In genomic region chr5:87303324-87303723, GRCh38 we compare ENCODE assay signal across 20 cellular contexts.
"Had no signal": no experiment of that assay in that cellular context is flagged by ENCODE, and none has a peak within 500 bp of the region (broad histone marks: within the 10 kb centered on the region; RNA-seq: fewer than 3 reads in every experiment).

No MANE protein-coding gene starts in this region.

- H3K27me3 ChIP-seq: colonic mucosa, pancreas, tibial artery, upper lobe of left lung, vagina had no signal

- H3K27ac Mint-ChIP-seq: progenitor cell of endocrine pancreas; stimulated activated effector memory CD8-positive, alpha-beta T cell treated with anti-CD3 and anti-CD28 coated beads, Interleukin-12 subunit alpha, Interleukin-12 subunit beta, amount 100 ng/mL, for 72 hours; stimulated activated naive CD8-positive, alpha-beta T cell treated with anti-CD3 and anti-CD28 coated beads, Interleukin-15, Interleukin-2, amounts not matched to agents 100 ng/mL and 50 ng/mL, for 24 hours had no signal

- H3K36me3 ChIP-seq: colonic mucosa had no signal

- H3K9me3 ChIP-seq: colonic mucosa, tibial artery, upper lobe of left lung, vagina had no signal

- H3K27ac ChIP-seq: colonic mucosa, pancreas, tibial artery, upper lobe of left lung, vagina had no signal

- DNase-seq: colonic mucosa; dermis blood vessel endothelial cell; foreskin melanocyte; head of caudate nucleus; hippocampal formation; islet precursor cell; mammary epithelial cell; naive thymus-derived CD4-positive, alpha-beta T cell; pancreas; right cardiac atrium; stimulated activated CD4-positive, alpha-beta T cell treated with anti-CD3 and anti-CD28 coated beads, Interleukin-4, amount 100 ng/mL, for 1 hour; stimulated activated CD8-positive, alpha-beta memory T cell treated with anti-CD3 and anti-CD28 coated beads, Interleukin-4, amount 100 ng/mL, for 48 hours; tibial artery; upper lobe of left lung had no signal

- ATAC-seq: left lobe of liver; naive thymus-derived CD4-positive, alpha-beta T cell; pancreas; right cardiac atrium; stimulated activated effector memory CD8-positive, alpha-beta T cell treated with anti-CD3 and anti-CD28 coated beads, Interleukin-12 subunit alpha, Interleukin-12 subunit beta, amount 100 ng/mL, for 72 hours had no signal

- H3K4me1 ChIP-seq: colonic mucosa had no signal

- H3K4me3 ChIP-seq: colonic mucosa, pancreas, tibial artery, upper lobe of left lung, vagina had no signal

- H3K27me3 Mint-ChIP-seq: naive thymus-derived CD4-positive, alpha-beta T cell; progenitor cell of endocrine pancreas; stimulated activated naive CD8-positive, alpha-beta T cell treated with anti-CD3 and anti-CD28 coated beads, Interleukin-15, Interleukin-2, amounts not matched to agents 100 ng/mL and 50 ng/mL, for 24 hours had no signal

- H3K4me3 Mint-ChIP-seq: naive thymus-derived CD4-positive, alpha-beta T cell; neural crest cell; stimulated activated effector memory CD8-positive, alpha-beta T cell treated with anti-CD3 and anti-CD28 coated beads, Interleukin-12 subunit alpha, Interleukin-12 subunit beta, amount 100 ng/mL, for 72 hours; stimulated activated naive CD8-positive, alpha-beta T cell treated with anti-CD3 and anti-CD28 coated beads, Interleukin-15, Interleukin-2, amounts not matched to agents 100 ng/mL and 50 ng/mL, for 24 hours had no signal

- H3K9me3 Mint-ChIP-seq: stimulated activated effector memory CD8-positive, alpha-beta T cell treated with anti-CD3 and anti-CD28 coated beads, Interleukin-12 subunit alpha, Interleukin-12 subunit beta, amount 100 ng/mL, for 72 hours had no signal
